ENCODE assay signal across 12 cellular contexts in the genomic region with DNA sequence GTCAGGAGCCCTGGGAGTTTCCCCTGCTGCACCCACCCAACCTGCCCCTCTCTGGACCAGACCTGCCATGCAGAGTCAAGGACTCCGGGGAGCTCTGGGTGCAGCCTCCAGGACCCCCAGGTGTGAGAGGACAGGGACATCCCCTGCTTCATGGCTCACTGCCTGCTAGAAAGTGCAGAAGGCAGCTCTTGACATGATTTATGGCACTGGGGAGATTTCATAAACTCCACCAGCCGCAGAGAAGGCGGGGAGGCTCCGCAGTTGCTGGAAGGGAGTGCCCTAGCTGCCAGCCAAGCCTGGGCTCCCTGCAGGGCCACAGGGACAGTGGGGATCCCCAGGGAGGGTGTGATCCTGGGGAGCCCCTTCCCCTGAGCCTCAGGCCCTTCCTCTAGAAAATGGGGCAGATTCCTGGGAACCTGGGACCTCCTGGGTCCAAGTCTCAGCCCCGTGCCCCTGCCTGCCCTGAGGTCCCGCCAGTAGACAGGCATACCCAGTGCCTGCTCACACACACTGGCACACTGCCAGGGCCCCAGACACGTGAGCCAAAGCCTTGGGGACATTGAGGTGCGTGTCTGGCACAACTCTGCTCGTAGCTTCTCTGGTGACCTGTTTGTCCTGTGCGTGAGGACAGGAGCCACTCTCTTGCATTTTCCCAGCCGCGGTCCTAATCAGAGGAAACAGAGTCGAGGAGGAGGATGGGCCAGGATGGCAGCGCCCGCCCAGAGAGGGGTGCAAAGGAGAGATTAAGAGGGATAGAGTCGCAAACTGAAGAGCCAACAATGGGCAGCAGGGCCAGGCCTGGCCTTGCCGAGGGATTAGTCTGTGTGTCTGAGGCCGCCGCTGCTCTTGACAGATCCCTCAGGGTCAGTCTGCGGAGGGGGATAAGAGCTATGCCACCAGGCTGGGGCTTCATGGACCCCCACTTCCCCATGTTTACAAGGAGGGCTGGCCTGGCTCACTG. TPM values are rescaled to one million over a fixed set of nuclear protein-coding genes. Genes with fewer than 3 reads are reported as not detected.
DNase-seq lines count a peak whose midpoint lies in the region; ATAC-seq and TF ChIP-seq lines count a peak whose summit lies in the region.
"Had no signal": no experiment of that assay in that cellular context is flagged by ENCODE, and none has a peak within 500 bp of the region (broad histone marks: within the 10 kb centered on the region; RNA-seq: fewer than 3 reads in every experiment).

No MANE protein-coding gene starts in this region.

- H3K27me3 ChIP-seq in NT2/D1 (ENCODE audit: insufficient read depth, insufficient read length) = no peaks in the 10 kb centered on the region
- peaks cover 8% of the 10 kb centered on the region for H3K27me3 ChIP-seq in foreskin keratinocyte

- H3K27ac ChIP-seq in foreskin keratinocyte = no peak overlapping the region
- H3K27ac ChIP-seq: thoracic aorta had no signal

- H3K9ac ChIP-seq in NT2/D1 (ENCODE audit: insufficient read length, low read depth) = peak overlapping the region; percentile 10

- TF ChIP-seq CTCF in foreskin keratinocyte (conservative IDR thresholded peaks at IDR 0.05) = no peak

- ATAC-seq in foreskin keratinocyte (peak; percentile 27), GM18867 (IDR thresholded peaks at IDR 0.05; ENCODE audit: unreplicated experiment) (no peak), GM19328 (IDR thresholded peaks at IDR 0.05; ENCODE audit: unreplicated experiment) (no peak)
- no peak for ATAC-seq in naive thymus-derived CD8-positive, alpha-beta T cell
- ATAC-seq: CD8-positive, alpha-beta T cell had no signal

- POLR2A ChIA-PET in naive thymus-derived CD8-positive, alpha-beta T cell (lab: Charles Lee) = interaction anchor here (0.6 kb wide), 1 partner anchor 167 kb away, joined by 3 read pairs; no protein-coding TSS in a partner anchor

- DNase-seq in COLO668 (lab: John Stamatoyannopoulos, UW; ENCODE audit: unreplicated experiment) = peak; percentile 94
- peak; percentile 83 for DNase-seq in MV-4-11 (lab: John Stamatoyannopoulos, UW)
- no peak for DNase-seq in NT2/D1 (ENCODE audit: low read depth, low spot score)
- peak in 1 of 2 donors; percentile 34 for DNase-seq in foreskin keratinocyte
- no peak for DNase-seq in naive thymus-derived CD8-positive, alpha-beta T cell
- no peak for DNase-seq in activated CD8-positive, alpha-beta memory T cell treated with anti-CD3 and anti-CD28 coated beads, Interleukin-2, amount 50 U/mL, for 4 hours
- DNase-seq: activated T-cell treated with anti-CD3 and anti-CD28 coated beads, Interleukin-2, amount 50 U/mL, for 24 hours; CD8-positive, alpha-beta T cell; stimulated activated CD4-positive, alpha-beta T cell treated with anti-CD3 and anti-CD28 coated beads, Interleukin-4, amount 100 ng/mL, for 24 hours had no signal

- H3K9me3 ChIP-seq in NT2/D1 (ENCODE audit: insufficient read depth, low read length) = no peaks in the 10 kb centered on the region
- H3K9me3 ChIP-seq: thoracic aorta had no signal

- H3K4me1 Mint-ChIP-seq in naive thymus-derived CD8-positive, alpha-beta T cell = peaks cover 0 to 5% (median 1%) of the 10 kb centered on the region in 4 donors

- H3K4me1 ChIP-seq in NT2/D1 (ENCODE audit: insufficient read depth, insufficient read length) (peaks cover 22% of the 10 kb centered on the region), foreskin keratinocyte (no peaks in the 10 kb centered on the region)

- no peaks in the 10 kb centered on the region for H3K9me3 Mint-ChIP-seq in naive thymus-derived CD8-positive, alpha-beta T cell
- H3K9me3 Mint-ChIP-seq: activated T-cell treated with anti-CD3 and anti-CD28 coated beads, Interleukin-2, amount 50 U/mL, for 24 hours; CD8-positive, alpha-beta T cell had no signal

- no peaks in the 10 kb centered on the region for H3K27me3 Mint-ChIP-seq in naive thymus-derived CD8-positive, alpha-beta T cell
- H3K27me3 Mint-ChIP-seq: activated T-cell treated with anti-CD3 and anti-CD28 coated beads, Interleukin-2, amount 50 U/mL, for 24 hours had no signal

- no peaks in the 10 kb centered on the region for H3K36me3 ChIP-seq in NT2/D1 (ENCODE audit: insufficient read depth, insufficient read length, low read length)

- no peak overlapping the region for H3K4me3 Mint-ChIP-seq in naive thymus-derived CD8-positive, alpha-beta T cell
- H3K4me3 Mint-ChIP-seq: activated T-cell treated with anti-CD3 and anti-CD28 coated beads, Interleukin-2, amount 50 U/mL, for 24 hours; CD8-positive, alpha-beta T cell had no signal

- peaks cover 0 to 26% (median 3%) of the 10 kb centered on the region in 3 donors for H3K36me3 Mint-ChIP-seq in naive thymus-derived CD8-positive, alpha-beta T cell

- H3K4me3 ChIP-seq in NT2/D1 (ENCODE audit: insufficient read length, low read depth) = no peak overlapping the region
- H3K4me3 ChIP-seq: thoracic aorta had no signal

- H3K27ac Mint-ChIP-seq in naive thymus-derived CD8-positive, alpha-beta T cell = peak overlapping the region in 3 of 10 donors; percentile 29 to 60 (median 45)
- H3K27ac Mint-ChIP-seq: activated T-cell treated with anti-CD3 and anti-CD28 coated beads, Interleukin-2, amount 50 U/mL, for 24 hours; CD8-positive, alpha-beta T cell had no signal

RNA-seq across cellular contexts. Expression of gene CABP7, which starts 13.8 kb away (rescaled TPM):
- total RNA-seq in foreskin keratinocyte = not detected in 2 replicates
- polyA plus RNA-seq in foreskin keratinocyte = 0.01 TPM in 1 of 2 replicates, not detected in the other
- under 1 TPM in 1 of 2 experiments, not detected in 1; 0.11 TPM for total RNA-seq in naive thymus-derived CD8-positive, alpha-beta T cell
- polyA plus RNA-seq in naive thymus-derived CD8-positive, alpha-beta T cell = under 1 TPM; 0.06 to 0.09 (median 0.06) TPM

RNA-seq across cellular contexts. Expression of gene ZMAT5, which starts 33.2 kb away (rescaled TPM):
- total RNA-seq in foreskin keratinocyte = 14.8 and 15.5 TPM in 2 replicates
- polyA plus RNA-seq in foreskin keratinocyte = 23.2 and 23.9 TPM in 2 replicates
- total RNA-seq in naive thymus-derived CD8-positive, alpha-beta T cell = 10 to 100 TPM; 17.5 to 23.8 TPM
- polyA plus RNA-seq in naive thymus-derived CD8-positive, alpha-beta T cell = 10 to 100 TPM; 44.2 to 58.5 (median 46.3) TPM

RNA-seq across cellular contexts. Expression of gene UQCR10, which starts 33.5 kb away (rescaled TPM):
- total RNA-seq in foreskin keratinocyte = 157 TPM in 2 replicates
- polyA plus RNA-seq in foreskin keratinocyte = 229 and 238 TPM in 2 replicates
- total RNA-seq in naive thymus-derived CD8-positive, alpha-beta T cell = 10 to 100 TPM; 53.9 to 59.7 TPM
- 100 to 1,000 TPM; 288 to 333 (median 323) TPM for polyA plus RNA-seq in naive thymus-derived CD8-positive, alpha-beta T cell

Comparison
In these comparisons a context has a peak if more than half of its experiments do, and no peak if none do; other contexts are left out.
1. DNase-seq: peak in COLO668 (single experiment) and MV-4-11 (single experiment); none in NT2/D1 (single experiment), naive thymus-derived CD8-positive, alpha-beta T cell (0 of 10) and activated CD8-positive, alpha-beta memory T cell treated with anti-CD3 and anti-CD28 coated beads, Interleukin-2, amount 50 U/mL, for 4 hours (single experiment).